ENCODE assay signal across 8 cellular contexts in genomic region chr19:12793290-12794195, GRCh38. TPM values are rescaled to one million over a fixed set of nuclear protein-coding genes. Genes with fewer than 3 reads are reported as not detected.
DNase-seq lines count a peak whose midpoint lies in the region; ATAC-seq and TF ChIP-seq lines count a peak whose summit lies in the region.

No MANE protein-coding gene starts in this region.

- ATAC-seq in right cardiac atrium: peak; percentile 45 to 48

- TF ChIP-seq POLR2A in uterus (IDR thresholded peaks at IDR 0.05): peak; percentile 67 to 87

- H3K36me3 ChIP-seq in HEK293 (ENCODE audit: control insufficient read depth in 2 of 2, insufficient read depth in 1 of 2, low read length in 2 of 2) (peaks cover 6 to 8% of the 10 kb centered on the region in 2 experiments; a peak in 2 of 3 replicates), ascending aorta (peaks cover 5 to 6% of the 10 kb centered on the region in 2 donors), uterus (no peaks in the 10 kb centered on the region)

- peak overlapping the region; percentile 43 for H3K4me3 ChIP-seq in HEK293 (ENCODE audit: low read depth, low read length)
- peak overlapping the region; percentile 83 to 90 for H3K4me3 ChIP-seq in ascending aorta
- H3K4me3 ChIP-seq in right cardiac atrium (ENCODE audit: low read length): peak overlapping the region; percentile 82
- H3K4me3 ChIP-seq in uterus: peak overlapping the region; percentile 84 to 87

- DNase-seq in EL: peak; percentile 94
- DNase-seq in NCI-H1436 (lab: John Stamatoyannopoulos, UW): peak; percentile 89
- peak; percentile 95 for DNase-seq in T-helper 2 cell treated with Interferon-gamma antibody and Interleukin-4, amounts not matched to agents 5 μg/mL and 100 μg/mL, for 36 hours (ENCODE audit: low spot score)
- DNase-seq in ascending aorta (ENCODE audit: low spot score in 2 of 2): peak; percentile 80 to 95
- DNase-seq in right cardiac atrium: peak; percentile 93 to 97 (median 97)
- DNase-seq in putamen (ENCODE audit: low spot score): peak; percentile 95
- DNase-seq in uterus: peak; percentile 90 to 95

- WGBS in right cardiac atrium: under 1% methylated on average over 81 of the region's 81 CpGs

- no peaks in the 10 kb centered on the region for H3K27me3 Mint-ChIP-seq in T-helper 2 cell treated with Interferon-gamma antibody and Interleukin-4, amounts not matched to agents 5 μg/mL and 100 μg/mL, for 36 hours (ENCODE audit: low read depth)

- CTCF ChIA-PET in HEK293 (lab: Yijun Ruan, JAX): interaction anchor here (0.5 to 16.5 kb wide), 6 partner anchors 16 to 125 kb away, joined by 3 to 386 read pairs (median 4); partner anchors contain the start of gene HOOK2

- H3K27me3 ChIP-seq in ascending aorta (no peaks in the 10 kb centered on the region), right cardiac atrium (ENCODE audit: control insufficient read depth, insufficient read depth) (no peaks in the 10 kb centered on the region), uterus (no peaks in the 10 kb centered on the region)

- POLR2A ChIA-PET in HEK293 (lab: Yijun Ruan, JAX): interaction anchor here (0.5 to 3.6 kb wide), 14 partner anchors 10 to 122 kb away, joined by 3 to 42 read pairs (median 4); partner anchors contain the start of genes DNASE2, FBXW9, HOOK2 and RNASEH2A

- peak overlapping the region; percentile 95 for H3K4me3 Mint-ChIP-seq in T-helper 2 cell treated with Interferon-gamma antibody and Interleukin-4, amounts not matched to agents 5 μg/mL and 100 μg/mL, for 36 hours

- no peaks in the 10 kb centered on the region for H3K9me3 Mint-ChIP-seq in T-helper 2 cell treated with Interferon-gamma antibody and Interleukin-4, amounts not matched to agents 5 μg/mL and 100 μg/mL, for 36 hours

- peak overlapping the region; percentile 98 for H3K27ac Mint-ChIP-seq in T-helper 2 cell treated with Interferon-gamma antibody and Interleukin-4, amounts not matched to agents 5 μg/mL and 100 μg/mL, for 36 hours

- H3K4me1 ChIP-seq in HEK293 (ENCODE audit: control insufficient read depth, insufficient read depth, low read length) (peaks cover 19% of the 10 kb centered on the region), ascending aorta (peaks cover 12 to 14% of the 10 kb centered on the region in 2 donors), right cardiac atrium (ENCODE audit: control insufficient read depth, insufficient read depth, low read length) (no peaks in the 10 kb centered on the region), uterus (peaks cover 0 to 1% of the 10 kb centered on the region in 2 donors)

- peaks cover 34% of the 10 kb centered on the region for H3K4me1 Mint-ChIP-seq in T-helper 2 cell treated with Interferon-gamma antibody and Interleukin-4, amounts not matched to agents 5 μg/mL and 100 μg/mL, for 36 hours (ENCODE audit: low read depth)

- TF ChIP-seq CTCF in HEK293 (tag by site-specific recombination; IDR thresholded peaks at IDR 0.05) (peak; percentile 34; the same call in 1 of the 2 replicates), ascending aorta (IDR thresholded peaks at IDR 0.05) (no peak), uterus (IDR thresholded peaks at IDR 0.05) (no peak)

- peaks cover 13% of the 10 kb centered on the region for H3K36me3 Mint-ChIP-seq in T-helper 2 cell treated with Interferon-gamma antibody and Interleukin-4, amounts not matched to agents 5 μg/mL and 100 μg/mL, for 36 hours (ENCODE audit: low read depth)

- H3K27ac ChIP-seq in HEK293 (ENCODE audit: extremely low read depth, low read depth, low read length) (no peak overlapping the region; the same call in 1 of the 2 replicates), ascending aorta (peak overlapping the region; percentile 95 to 96), right cardiac atrium (ENCODE audit: low read length) (peak overlapping the region; percentile 94), uterus (peak overlapping the region; percentile 98 to 100)

- H3K9me3 ChIP-seq in HEK293 (ENCODE audit: control insufficient read depth, insufficient read depth, low read depth, low read length): no peaks in the 10 kb centered on the region
- H3K9me3 ChIP-seq in ascending aorta: no peaks in the 10 kb centered on the region
- no peaks in the 10 kb centered on the region for H3K9me3 ChIP-seq in right cardiac atrium (ENCODE audit: control insufficient read depth, low read length)
- H3K9me3 ChIP-seq in uterus: no peaks in the 10 kb centered on the region

- intact Hi-C loops in ascending aorta (cut with DNase I): loop anchor here (5.0 to 10.0 kb wide), 3 partner anchors 154 to 1211 kb away; partner anchors contain the start of genes RAD23A and RFX1
- intact Hi-C loops in right cardiac atrium (cut with DNase I): loop anchor here in 1 of 4 donors (2.0 kb wide), 1 partner anchor 15 kb away; no protein-coding TSS in a partner anchor
- intact Hi-C loops in uterus (cut with DNase I; ENCODE audit: low total_unique reads): loop anchor here (2.0 kb wide), 1 partner anchor 17 kb away; no protein-coding TSS in a partner anchor

TF ChIP-seq in HEK293, 187 proteins besides CTCF, POLR2A, EP300 and RAD21 (continues in another document):
- no peak for TF ChIP-seq SCRT1 (tag by site-specific recombination; IDR thresholded peaks at IDR 0.05; ENCODE audit: borderline replicate concordance)
- no peak for TF ChIP-seq ZNF544 (tag by site-specific recombination; IDR thresholded peaks at IDR 0.05)
- no peak for TF ChIP-seq ZNF132 (tag by site-specific recombination; IDR thresholded peaks at IDR 0.05; ENCODE audit: borderline replicate concordance)
- no peak for TF ChIP-seq ZNF37A (tag by site-specific recombination; IDR thresholded peaks at IDR 0.05)
- no peak for TF ChIP-seq ZNF433 (tag by site-specific recombination; IDR thresholded peaks at IDR 0.05; ENCODE audit: low read depth)
- no peak for TF ChIP-seq GLI2 (tag by site-specific recombination; IDR thresholded peaks at IDR 0.05; ENCODE audit: borderline replicate concordance, low read depth)
- no peak for TF ChIP-seq ZNF645 (tag by site-specific recombination; IDR thresholded peaks at IDR 0.05)
- no peak for TF ChIP-seq ZNF266 (tag by site-specific recombination; IDR thresholded peaks at IDR 0.05; ENCODE audit: low read depth)
- TF ChIP-seq ZBTB26 (tag by site-specific recombination; optimal IDR thresholded peaks at IDR 0.05): peak; percentile 94
- no peak for TF ChIP-seq YY1 (tag by site-specific recombination; IDR thresholded peaks at IDR 0.05)
- no peak for TF ChIP-seq MZF1 (tag by site-specific recombination; IDR thresholded peaks at IDR 0.05; ENCODE audit: borderline replicate concordance)
- TF ChIP-seq ZNF792 (tag by site-specific recombination; IDR thresholded peaks at IDR 0.05): no peak
- no peak for TF ChIP-seq ZNF114 (tag by site-specific recombination; IDR thresholded peaks at IDR 0.05)
- no peak for TF ChIP-seq ZFP37 (tag by site-specific recombination; IDR thresholded peaks at IDR 0.05)
- TF ChIP-seq ZNF600 (tag by site-specific recombination; IDR thresholded peaks at IDR 0.05): peak; percentile 21; the same call in 1 of the 2 replicates
- TF ChIP-seq ZNF670 (tag by site-specific recombination; IDR thresholded peaks at IDR 0.05; ENCODE audit: low read depth): no peak
- TF ChIP-seq ZBTB48 (tag by site-specific recombination; IDR thresholded peaks at IDR 0.05): peak; percentile 77
- no peak for TF ChIP-seq ZNF174 (tag by site-specific recombination; IDR thresholded peaks at IDR 0.05)

RNA-seq across cellular contexts. Expression of gene JUNB, which starts 2.3 kb away (rescaled TPM):
- total RNA-seq in ascending aorta (3,581 TPM), right cardiac atrium (100 to 1,000 TPM in 1 of 4 donors, 10 to 100 TPM in 3; 29.9 to 209 (median 51.9) TPM), uterus (100 to 1,000 TPM in 1 of 4 donors, 10 to 100 TPM in 3; 47.4 to 417 (median 81.5) TPM)
- polyA plus RNA-seq in right cardiac atrium: 156 TPM

RNA-seq across cellular contexts. Expression of gene PRDX2, which starts 8.1 kb away (rescaled TPM):
- total RNA-seq in ascending aorta (259 TPM), right cardiac atrium (100 to 1,000 TPM; 595 to 772 (median 666) TPM), uterus (100 to 1,000 TPM; 148 to 178 (median 163) TPM)
- 834 TPM for polyA plus RNA-seq in right cardiac atrium

RNA-seq across cellular contexts. Expression of gene THSD8, which starts 8.3 kb away (rescaled TPM):
- not detected for total RNA-seq in ascending aorta
- total RNA-seq in right cardiac atrium: 1 to 10 TPM; 2.2 to 3.6 (median 3.0) TPM
- polyA plus RNA-seq in right cardiac atrium: 2.5 TPM
- 1 to 10 TPM in 1 of 4 donors, not detected in 3; 4.1 TPM for total RNA-seq in uterus

RNA-seq across cellular contexts. Expression of gene RNASEH2A, which starts 12.8 kb away (rescaled TPM):
- total RNA-seq in ascending aorta: 3.4 TPM
- total RNA-seq in right cardiac atrium: 1 to 10 TPM; 2.6 to 4.6 (median 3.7) TPM
- 3.5 TPM for polyA plus RNA-seq in right cardiac atrium
- total RNA-seq in uterus: 10 to 100 TPM in 1 of 4 donors, 1 to 10 TPM in 3; 2.3 to 18.9 (median 3.1) TPM

RNA-seq across cellular contexts. Expression of gene HOOK2, which starts 18.2 kb away (rescaled TPM):
- total RNA-seq in ascending aorta (58.5 TPM), right cardiac atrium (10 to 100 TPM in 2 of 4 donors, 1 to 10 TPM in 2; 9.3 to 22.9 (median 13.4) TPM), uterus (10 to 100 TPM in 2 of 4 donors, 1 to 10 TPM in 1, under 1 TPM in 1; 0.59 to 37.5 (median 14.0) TPM)
- 18.0 TPM for polyA plus RNA-seq in right cardiac atrium
